21 cellular contexts compared by ENCODE assay signal in genomic region chr22:33883561-33883960, GRCh38. TPM values are rescaled to one million over a fixed set of nuclear protein-coding genes. Genes with fewer than 3 reads are reported as not detected.
DNase-seq lines count a peak whose midpoint lies in the region; ATAC-seq and TF ChIP-seq lines count a peak whose summit lies in the region.
"Had no signal": no experiment of that assay in that cellular context is flagged by ENCODE, and none has a peak within 500 bp of the region (broad histone marks: within the 10 kb centered on the region; RNA-seq: fewer than 3 reads in every experiment).

No MANE protein-coding gene starts in this region.

- peak overlapping the region; percentile 48 for H3K27ac ChIP-seq in PC-9
- no peak overlapping the region for H3K27ac ChIP-seq in CD8-positive, alpha-beta memory T cell (ENCODE audit: low read depth, low read length)
- H3K27ac ChIP-seq: BLaER1, testis had no signal

- peak overlapping the region; percentile 30 for H3K4me2 ChIP-seq in PC-9
- H3K4me2 ChIP-seq: BLaER1, SK-N-SH had no signal

- peak; percentile 69 to 80 for DNase-seq in PC-9
- no peak for DNase-seq in glutamatergic neuron
- peak; percentile 6 for DNase-seq in stimulated activated naive B cell treated with anti-CD40 and anti-IgM and Interleukin-4, amounts not matched to agents 10 μg/mL and 1 μg/mL and 100 μg/mL, for 72 hours
- no peak for DNase-seq in NCI-H2107 (lab: John Stamatoyannopoulos, UW)
- no peak for DNase-seq in CD8-positive, alpha-beta memory T cell
- DNase-seq in globus pallidus (ENCODE audit: low spot score), result no peak
- DNase-seq: activated CD4-positive, alpha-beta T cell treated with anti-CD3 and anti-CD28 coated beads, Interleukin-2, amount 50 U/mL, for 1 hour; activated naive CD8-positive, alpha-beta T cell treated with anti-CD3 and anti-CD28 coated beads, Interleukin-2, amount 10 ng/mL, durations not matched to agents 7 days and 5 days; activated T-cell treated with anti-CD3 and anti-CD28 coated beads, Interleukin-2, amount 50 U/mL, for 48 hours; caudate nucleus; DMS79 treated with DMSO at 0.1 percent for 48 hours; effector memory CD4-positive, alpha-beta T cell; NCI-H146; NCI-H446 treated with DMSO at 0.1 percent for 48 hours; SK-N-SH; stimulated activated CD4-positive, alpha-beta T cell treated with anti-CD3 and anti-CD28 coated beads, Interleukin-1b, Interleukin-23, amount 100 ng/mL, for 48 hours; testis had no signal

- H3K4me1 Mint-ChIP-seq in glutamatergic neuron (ENCODE audit: low read depth, unreplicated experiment), result peaks cover 39% of the 10 kb centered on the region
- H3K4me1 Mint-ChIP-seq in stimulated activated naive B cell treated with anti-CD40 and anti-IgM and Interleukin-4, amounts not matched to agents 10 μg/mL and 1 μg/mL and 100 μg/mL, for 72 hours, result peaks cover 25 to 31% of the 10 kb centered on the region in 2 donors
- H3K4me1 Mint-ChIP-seq in CD8-positive, alpha-beta memory T cell, result no peaks in the 10 kb centered on the region
- H3K4me1 Mint-ChIP-seq: activated naive CD8-positive, alpha-beta T cell treated with anti-CD3 and anti-CD28 coated beads, Interleukin-2, amount 10 ng/mL, durations not matched to agents 7 days and 5 days had no signal

- CTCF ChIA-PET in PC-9 (lab: Charles Lee), result interaction anchor here (0.6 kb wide), 1 partner anchor 1805 kb away, joined by 3 read pairs; no protein-coding TSS in a partner anchor
- CTCF ChIA-PET in CD8-positive, alpha-beta memory T cell (lab: Charles Lee), result no interaction called here

- no TSS peak for BruUV-seq in PC-9 (replicated peaks; lab: Mats Ljungman, UMichigan)

- no peaks in the 10 kb centered on the region for H3K9me2 ChIP-seq in PC-9 (ENCODE audit: insufficient read depth)
- H3K9me2 ChIP-seq: SK-N-SH had no signal

- POLR2A ChIA-PET in PC-9 (lab: Charles Lee; ENCODE audit: unreplicated experiment), result no interaction called here
- POLR2A ChIA-PET in CD8-positive, alpha-beta memory T cell (lab: Charles Lee), result no interaction called here

- no peaks in the 10 kb centered on the region for H3K36me3 Mint-ChIP-seq in glutamatergic neuron (ENCODE audit: unreplicated experiment)
- H3K36me3 Mint-ChIP-seq in stimulated activated naive B cell treated with anti-CD40 and anti-IgM and Interleukin-4, amounts not matched to agents 10 μg/mL and 1 μg/mL and 100 μg/mL, for 72 hours, result peaks cover 4 to 7% of the 10 kb centered on the region in 2 donors
- H3K36me3 Mint-ChIP-seq in CD8-positive, alpha-beta memory T cell, result no peaks in the 10 kb centered on the region
- H3K36me3 Mint-ChIP-seq: activated naive CD8-positive, alpha-beta T cell treated with anti-CD3 and anti-CD28 coated beads, Interleukin-2, amount 10 ng/mL, durations not matched to agents 7 days and 5 days had no signal

- no peaks in the 10 kb centered on the region for H3F3A ChIP-seq in PC-9 (ENCODE audit: insufficient read depth, low read depth)

- no peaks in the 10 kb centered on the region for H3K27me3 ChIP-seq in PC-9 (ENCODE audit: insufficient read depth, low read depth)
- no peaks in the 10 kb centered on the region for H3K27me3 ChIP-seq in CD8-positive, alpha-beta memory T cell (ENCODE audit: insufficient read depth, low read length, poor library complexity, severe bottlenecking)
- H3K27me3 ChIP-seq: BLaER1, testis had no signal

- no peaks in the 10 kb centered on the region for H3K9me3 ChIP-seq in PC-9 (ENCODE audit: insufficient read depth, low read depth)
- H3K9me3 ChIP-seq in CD8-positive, alpha-beta memory T cell (ENCODE audit: low read length), result no peaks in the 10 kb centered on the region
- H3K9me3 ChIP-seq: BLaER1, SK-N-SH, testis had no signal

- H3K9me3 Mint-ChIP-seq in glutamatergic neuron (ENCODE audit: unreplicated experiment), result peaks cover 3% of the 10 kb centered on the region
- no peaks in the 10 kb centered on the region for H3K9me3 Mint-ChIP-seq in stimulated activated naive B cell treated with anti-CD40 and anti-IgM and Interleukin-4, amounts not matched to agents 10 μg/mL and 1 μg/mL and 100 μg/mL, for 72 hours
- peaks cover 0 to 3% (median 0%) of the 10 kb centered on the region in 5 donors for H3K9me3 Mint-ChIP-seq in CD8-positive, alpha-beta memory T cell

- H3K4me3 ChIP-seq in PC-9, result no peak overlapping the region
- H3K4me3 ChIP-seq in CD8-positive, alpha-beta memory T cell (ENCODE audit: low read length), result no peak overlapping the region
- H3K4me3 ChIP-seq: BLaER1, K562, testis had no signal

- no peaks in the 10 kb centered on the region for H3K36me3 ChIP-seq in PC-9 (ENCODE audit: low read depth)
- H3K36me3 ChIP-seq in CD8-positive, alpha-beta memory T cell (ENCODE audit: insufficient read depth, low read length), result no peaks in the 10 kb centered on the region
- H3K36me3 ChIP-seq: BLaER1 had no signal

- H4K20me1 ChIP-seq in PC-9 (ENCODE audit: insufficient read depth), result no peaks in the 10 kb centered on the region

- H3K79me2 ChIP-seq in PC-9 (ENCODE audit: low read depth), result no peaks in the 10 kb centered on the region

- TF ChIP-seq CTCF in PC-9 (conservative IDR thresholded peaks at IDR 0.05), result no peak
- no peak for TF ChIP-seq CTCF in glutamatergic neuron (IDR thresholded peaks at IDR 0.05; ENCODE audit: partially characterized antibody, unreplicated experiment)

- peak; percentile 51 for ATAC-seq in HG02588 (IDR thresholded peaks at IDR 0.05; ENCODE audit: unreplicated experiment)
- ATAC-seq in stimulated activated naive B cell treated with anti-CD40 and anti-IgM and Interleukin-4, amounts not matched to agents 10 μg/mL and 1 μg/mL and 100 μg/mL, for 72 hours (replicated peaks), result peak; percentile 34 to 86
- ATAC-seq: HCT116, K562 had no signal

- no peak overlapping the region for H3K27ac Mint-ChIP-seq in glutamatergic neuron (ENCODE audit: unreplicated experiment)
- H3K27ac Mint-ChIP-seq in stimulated activated naive B cell treated with anti-CD40 and anti-IgM and Interleukin-4, amounts not matched to agents 10 μg/mL and 1 μg/mL and 100 μg/mL, for 72 hours, result no peak overlapping the region
- H3K27ac Mint-ChIP-seq in CD8-positive, alpha-beta memory T cell, result no peak overlapping the region
- H3K27ac Mint-ChIP-seq: activated naive CD8-positive, alpha-beta T cell treated with anti-CD3 and anti-CD28 coated beads, Interleukin-2, amount 10 ng/mL, durations not matched to agents 7 days and 5 days had no signal

- peaks cover 15% of the 10 kb centered on the region for H3K27me3 Mint-ChIP-seq in glutamatergic neuron (ENCODE audit: unreplicated experiment)
- H3K27me3 Mint-ChIP-seq in stimulated activated naive B cell treated with anti-CD40 and anti-IgM and Interleukin-4, amounts not matched to agents 10 μg/mL and 1 μg/mL and 100 μg/mL, for 72 hours, result no peaks in the 10 kb centered on the region
- H3K27me3 Mint-ChIP-seq in CD8-positive, alpha-beta memory T cell, result peaks cover 0 to 8% of the 10 kb centered on the region in 2 donors
- H3K27me3 Mint-ChIP-seq: activated naive CD8-positive, alpha-beta T cell treated with anti-CD3 and anti-CD28 coated beads, Interleukin-2, amount 10 ng/mL, durations not matched to agents 7 days and 5 days had no signal

- intact Hi-C loops in PC-9 (cut with micrococcal nuclease; ENCODE audit: unreplicated experiment), result no loop called here

- no peak overlapping the region for H2AFZ ChIP-seq in PC-9

- H3K4me1 ChIP-seq in PC-9 (replicated peaks; ENCODE audit: insufficient read depth), result peaks cover 15% of the 10 kb centered on the region
- H3K4me1 ChIP-seq in CD8-positive, alpha-beta memory T cell (ENCODE audit: insufficient read depth, low read length), result no peaks in the 10 kb centered on the region
- H3K4me1 ChIP-seq: testis had no signal

- H3K4me3 Mint-ChIP-seq in glutamatergic neuron (ENCODE audit: unreplicated experiment), result peak overlapping the region; percentile 39
- no peak overlapping the region for H3K4me3 Mint-ChIP-seq in stimulated activated naive B cell treated with anti-CD40 and anti-IgM and Interleukin-4, amounts not matched to agents 10 μg/mL and 1 μg/mL and 100 μg/mL, for 72 hours
- H3K4me3 Mint-ChIP-seq in CD8-positive, alpha-beta memory T cell, result no peak overlapping the region
- H3K4me3 Mint-ChIP-seq: activated naive CD8-positive, alpha-beta T cell treated with anti-CD3 and anti-CD28 coated beads, Interleukin-2, amount 10 ng/mL, durations not matched to agents 7 days and 5 days had no signal

RNA-seq across cellular contexts. Expression of gene LARGE1, which starts 36.7 kb away (rescaled TPM):
- total RNA-seq in PC-9 (2021) (12.5 and 18.3 TPM in 2 replicates), glutamatergic neuron (ENCODE audit: unreplicated experiment) (81.2 TPM)
- total RNA-seq in CD8-positive, alpha-beta memory T cell, result under 1 TPM; 0.18 to 0.27 TPM
- 0.07 TPM for polyA plus RNA-seq in CD8-positive, alpha-beta memory T cell

Comparison
In these comparisons a context has a peak if more than half of its experiments do, and no peak if none do; other contexts are left out.
1. DNase-seq: peak in PC-9 (2 of 2) and stimulated activated naive B cell treated with anti-CD40 and anti-IgM and Interleukin-4, amounts not matched to agents 10 μg/mL and 1 μg/mL and 100 μg/mL, for 72 hours (single experiment); none in glutamatergic neuron (single experiment), NCI-H2107 (single experiment), CD8-positive, alpha-beta memory T cell (0 of 5) and globus pallidus (single experiment).
2. RNA of gene LARGE1, which starts 36.7 kb away (total RNA-seq): 81.2 TPM in glutamatergic neuron (single experiment) and 12.5 to 18.3 TPM in PC-9; 0.18 to 0.27 TPM in CD8-positive, alpha-beta memory T cell; every median in the first group is over 10 times any median in the second.